1 cellular context compared by ENCODE assay signal in the genomic region with DNA sequence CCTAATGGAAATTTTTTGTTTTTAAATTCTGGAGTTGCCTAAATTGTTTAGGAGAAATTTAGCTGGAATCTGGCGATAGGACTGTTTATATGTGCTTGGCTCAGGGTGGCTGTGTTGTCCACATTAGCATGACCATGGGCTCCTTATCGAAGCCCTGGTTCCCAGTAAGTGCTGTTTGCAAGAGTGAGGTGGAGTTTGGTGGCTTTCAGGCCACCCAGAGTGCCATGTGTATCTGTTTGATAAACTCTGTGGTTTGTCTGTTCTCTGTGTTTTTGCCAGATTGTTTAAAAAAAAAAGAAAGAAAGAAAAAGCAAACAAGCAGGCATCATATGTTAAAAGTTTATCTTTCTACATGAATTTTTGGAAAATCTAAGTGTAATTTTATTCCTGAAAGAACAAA.
TF ChIP-seq lines count a peak whose summit lies in the region.

No MANE protein-coding gene starts in this region.

TF ChIP-seq in GM23338, 12 proteins besides CTCF, POLR2A, EP300 and RAD21 (continued from another document):
- TF ChIP-seq, protein P1, sequence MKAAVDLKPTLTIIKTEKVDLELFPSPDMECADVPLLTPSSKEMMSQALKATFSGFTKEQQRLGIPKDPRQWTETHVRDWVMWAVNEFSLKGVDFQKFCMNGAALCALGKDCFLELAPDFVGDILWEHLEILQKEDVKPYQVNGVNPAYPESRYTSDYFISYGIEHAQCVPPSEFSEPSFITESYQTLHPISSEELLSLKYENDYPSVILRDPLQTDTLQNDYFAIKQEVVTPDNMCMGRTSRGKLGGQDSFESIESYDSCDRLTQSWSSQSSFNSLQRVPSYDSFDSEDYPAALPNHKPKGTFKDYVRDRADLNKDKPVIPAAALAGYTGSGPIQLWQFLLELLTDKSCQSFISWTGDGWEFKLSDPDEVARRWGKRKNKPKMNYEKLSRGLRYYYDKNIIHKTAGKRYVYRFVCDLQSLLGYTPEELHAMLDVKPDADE (IDR thresholded peaks at IDR 0.05) = no peak
- TF ChIP-seq POLR2AphosphoS5 (IDR thresholded peaks at IDR 0.05; ENCODE audit: low read depth) (no peak), NANOG (IDR thresholded peaks at IDR 0.05; ENCODE audit: borderline replicate concordance) (no peak), JUNB (IDR thresholded peaks at IDR 0.05; ENCODE audit: unreplicated experiment) (no peak), CREB1 (CRISPR knock-in tag; IDR thresholded peaks at IDR 0.05; ENCODE audit: low read depth) (no peak), STAT1 (IDR thresholded peaks at IDR 0.05; ENCODE audit: unreplicated experiment) (no peak), ZNF114 (CRISPR knock-in tag; IDR thresholded peaks at IDR 0.05) (no peak), EZH2 (IDR thresholded peaks at IDR 0.05; ENCODE audit: low read depth, unreplicated experiment) (no peak), EZH2phosphoT487 (IDR thresholded peaks at IDR 0.05; ENCODE audit: unreplicated experiment) (no peak)
- TF ChIP-seq, protein P2, sequence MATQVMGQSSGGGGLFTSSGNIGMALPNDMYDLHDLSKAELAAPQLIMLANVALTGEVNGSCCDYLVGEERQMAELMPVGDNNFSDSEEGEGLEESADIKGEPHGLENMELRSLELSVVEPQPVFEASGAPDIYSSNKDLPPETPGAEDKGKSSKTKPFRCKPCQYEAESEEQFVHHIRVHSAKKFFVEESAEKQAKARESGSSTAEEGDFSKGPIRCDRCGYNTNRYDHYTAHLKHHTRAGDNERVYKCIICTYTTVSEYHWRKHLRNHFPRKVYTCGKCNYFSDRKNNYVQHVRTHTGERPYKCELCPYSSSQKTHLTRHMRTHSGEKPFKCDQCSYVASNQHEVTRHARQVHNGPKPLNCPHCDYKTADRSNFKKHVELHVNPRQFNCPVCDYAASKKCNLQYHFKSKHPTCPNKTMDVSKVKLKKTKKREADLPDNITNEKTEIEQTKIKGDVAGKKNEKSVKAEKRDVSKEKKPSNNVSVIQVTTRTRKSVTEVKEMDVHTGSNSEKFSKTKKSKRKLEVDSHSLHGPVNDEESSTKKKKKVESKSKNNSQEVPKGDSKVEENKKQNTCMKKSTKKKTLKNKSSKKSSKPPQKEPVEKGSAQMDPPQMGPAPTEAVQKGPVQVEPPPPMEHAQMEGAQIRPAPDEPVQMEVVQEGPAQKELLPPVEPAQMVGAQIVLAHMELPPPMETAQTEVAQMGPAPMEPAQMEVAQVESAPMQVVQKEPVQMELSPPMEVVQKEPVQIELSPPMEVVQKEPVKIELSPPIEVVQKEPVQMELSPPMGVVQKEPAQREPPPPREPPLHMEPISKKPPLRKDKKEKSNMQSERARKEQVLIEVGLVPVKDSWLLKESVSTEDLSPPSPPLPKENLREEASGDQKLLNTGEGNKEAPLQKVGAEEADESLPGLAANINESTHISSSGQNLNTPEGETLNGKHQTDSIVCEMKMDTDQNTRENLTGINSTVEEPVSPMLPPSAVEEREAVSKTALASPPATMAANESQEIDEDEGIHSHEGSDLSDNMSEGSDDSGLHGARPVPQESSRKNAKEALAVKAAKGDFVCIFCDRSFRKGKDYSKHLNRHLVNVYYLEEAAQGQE (IDR thresholded peaks at IDR 0.05; ENCODE audit: unreplicated experiment) = no peak
